15 cellular contexts compared by ENCODE assay signal in the genomic region with DNA sequence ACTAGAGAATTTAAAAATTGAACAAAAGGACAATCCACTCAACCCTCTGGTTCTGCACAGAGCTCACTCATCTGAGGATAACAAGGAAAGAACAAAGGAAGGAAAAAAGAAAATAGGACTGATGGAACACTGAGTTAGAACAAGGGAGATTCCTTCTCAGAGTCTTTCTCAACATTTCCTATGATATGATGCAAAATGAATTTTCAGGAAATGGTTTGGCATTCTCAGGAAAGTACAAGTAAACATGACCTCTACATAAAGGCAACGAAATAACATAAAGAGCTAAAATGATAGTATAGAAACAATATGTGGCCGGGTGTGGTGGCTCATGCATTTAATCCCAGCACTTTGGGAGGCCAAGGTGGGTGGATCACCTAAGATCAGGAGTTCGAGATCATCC.
DNase-seq lines count a peak whose midpoint lies in the region; ATAC-seq and TF ChIP-seq lines count a peak whose summit lies in the region.
"Had no signal": no experiment of that assay in that cellular context is flagged by ENCODE, and none has a peak within 500 bp of the region (broad histone marks: within the 10 kb centered on the region; RNA-seq: fewer than 3 reads in every experiment).

No MANE protein-coding gene starts in this region.

- 89% methylated on average over 2 of the region's 3 CpGs for WGBS in mesenchymal stem cell

- no peaks in the 10 kb centered on the region for H3K9me3 ChIP-seq in mesenchymal stem cell (ENCODE audit: control insufficient read depth, low read length)

- H4K20me1 ChIP-seq in GM23338 (replicated peaks; ENCODE audit: insufficient read depth) = no peaks in the 10 kb centered on the region

- H3K4me2 ChIP-seq in GM23338 (no peak overlapping the region), mesenchymal stem cell (ENCODE audit: low read length, poor library complexity, severe bottlenecking) (no peak overlapping the region)

- DNase-seq in GM23338 (ENCODE audit: low spot score) = no peak
- DNase-seq in amniotic epithelial cell (ENCODE audit: low read depth) = peak; percentile 84
- DNase-seq in dermis blood vessel endothelial cell = peak; percentile 64
- peak; percentile 36 for DNase-seq in mesenchymal stem cell
- DNase-seq in T-cell = no peak
- DNase-seq: C1 segment of cervical spinal cord, H7, NCI-H1105 treated with DMSO at 0.1 percent for 48 hours, NCI-H187, NCI-H226, NCI-H524 treated with DMSO at 0.1 percent for 48 hours, Right ventricle myocardium superior had no signal

- H2BK5ac ChIP-seq in mesenchymal stem cell (ENCODE audit: low read depth, low read length, poor library complexity, severe bottlenecking) = no peak overlapping the region

- no peak overlapping the region for H4K91ac ChIP-seq in mesenchymal stem cell (ENCODE audit: low read length)

- H3K27ac Mint-ChIP-seq in GM23338 (peak overlapping the region; percentile 15; the same call in 1 of the 2 replicates), T-cell (no peak overlapping the region)

- H3K79me2 ChIP-seq in GM23338 (replicated peaks; ENCODE audit: insufficient read depth) = no peaks in the 10 kb centered on the region; the same call in 1 of the 2 replicates

- H3K4me3 ChIP-seq in GM23338 (no peak overlapping the region), mesenchymal stem cell (ENCODE audit: insufficient read depth in 1 of 2, low read depth in 1 of 2, low read length in 2 of 2) (no peak overlapping the region)

- H2AFZ ChIP-seq in GM23338 (no peak overlapping the region), mesenchymal stem cell (ENCODE audit: low read depth, low read length) (no peak overlapping the region)

- H2AK5ac ChIP-seq in mesenchymal stem cell (ENCODE audit: low read length, severe bottlenecking) = no peak overlapping the region

- no peak overlapping the region for H3K4ac ChIP-seq in mesenchymal stem cell (ENCODE audit: low read depth in 1 of 2, low read length in 2 of 2)

- H3K36me3 Mint-ChIP-seq in GM23338 (ENCODE audit: low read depth) (peaks cover 54% of the 10 kb centered on the region), T-cell (peaks cover 67% of the 10 kb centered on the region)

- H3K23ac ChIP-seq in mesenchymal stem cell (ENCODE audit: low read length in 2 of 2) = no peak overlapping the region

- no peak overlapping the region for H3K14ac ChIP-seq in mesenchymal stem cell (ENCODE audit: low read length in 2 of 2)

- H3K9me2 ChIP-seq in GM23338 (ENCODE audit: insufficient read depth) = no peaks in the 10 kb centered on the region

- H3F3A ChIP-seq in GM23338 (replicated peaks; ENCODE audit: low read depth) = no peaks in the 10 kb centered on the region

- H3K9me3 Mint-ChIP-seq in GM23338 = no peaks in the 10 kb centered on the region; the same call in 2 of the 3 replicates
- H3K9me3 Mint-ChIP-seq in T-cell = no peaks in the 10 kb centered on the region

- ATAC-seq in GM23338 (no peak), T-cell (replicated peaks in 1 of 4) (no peak), GM19035 (IDR thresholded peaks at IDR 0.05; ENCODE audit: unreplicated experiment) (no peak), HG03521 (IDR thresholded peaks at IDR 0.05; ENCODE audit: unreplicated experiment) (no peak)

- H3K9ac ChIP-seq in mesenchymal stem cell (ENCODE audit: low read length) = no peak overlapping the region

- H3K79me1 ChIP-seq in mesenchymal stem cell (replicated peaks; ENCODE audit: low read length, poor library complexity, severe bottlenecking) = peaks cover 8% of the 10 kb centered on the region

- H2BK15ac ChIP-seq in mesenchymal stem cell (ENCODE audit: low read depth, poor library complexity, severe bottlenecking) = no peak overlapping the region

- no peak overlapping the region for H4K8ac ChIP-seq in mesenchymal stem cell (ENCODE audit: low read length)

- H3K27me3 ChIP-seq in GM23338 (ENCODE audit: insufficient read depth) (no peaks in the 10 kb centered on the region), mesenchymal stem cell (ENCODE audit: control insufficient read depth in 1 of 2, insufficient read depth in 1 of 2, low read length in 2 of 2) (no peaks in the 10 kb centered on the region)

- H3K4me3 Mint-ChIP-seq in GM23338 (no peak overlapping the region), T-cell (no peak overlapping the region)

- peaks cover 11% of the 10 kb centered on the region for H3K4me1 Mint-ChIP-seq in GM23338
- H3K4me1 Mint-ChIP-seq in T-cell = no peaks in the 10 kb centered on the region

- TF ChIP-seq CTCF in GM23338 (conservative IDR thresholded peaks at IDR 0.05; ENCODE audit: low read depth in 2 of 2) = no peak

- CTCF ChIA-PET in T-cell (lab: Charles Lee) = interaction anchor here in 1 of 2 donors (0.6 kb wide), 1 partner anchor 583 kb away, joined by 3 read pairs; no protein-coding TSS in a partner anchor

- H3K27ac ChIP-seq in GM23338 (ENCODE audit: low read depth) = peak overlapping the region; percentile 11; the same call in 1 of the 2 replicates
- no peak overlapping the region for H3K27ac ChIP-seq in mesenchymal stem cell (ENCODE audit: low read length, poor library complexity, severe bottlenecking)

- H3K18ac ChIP-seq in mesenchymal stem cell (ENCODE audit: low read depth in 1 of 2, low read length in 2 of 2) = no peak overlapping the region

- peaks cover 1% of the 10 kb centered on the region for H3K4me1 ChIP-seq in GM23338 (ENCODE audit: insufficient read depth)
- no peaks in the 10 kb centered on the region for H3K4me1 ChIP-seq in mesenchymal stem cell (ENCODE audit: control insufficient read depth, insufficient read depth, low read depth, low read length)

- H2BK12ac ChIP-seq in mesenchymal stem cell (ENCODE audit: low read length in 2 of 2) = no peak overlapping the region

- POLR2A ChIA-PET in T-cell (lab: Charles Lee) = no interaction called here

- H3K36me3 ChIP-seq in GM23338 (ENCODE audit: insufficient read depth) (peaks cover 16% of the 10 kb centered on the region; the same call in 1 of the 2 replicates), mesenchymal stem cell (ENCODE audit: control insufficient read depth in 1 of 2, insufficient read depth in 2 of 2, low read depth in 1 of 2, low read length in 2 of 2) (peaks cover 0 to 5% of the 10 kb centered on the region in 2 experiments)

- no peaks in the 10 kb centered on the region for H3K27me3 Mint-ChIP-seq in GM23338 (ENCODE audit: insufficient read depth, low read depth, poor library complexity)
- H3K27me3 Mint-ChIP-seq in T-cell = no peaks in the 10 kb centered on the region
- H3K27me3 Mint-ChIP-seq: IgD-negative memory B cell had no signal

- H2BK120ac ChIP-seq in mesenchymal stem cell (ENCODE audit: low read depth, low read length) = no peak overlapping the region

TF ChIP-seq in GM23338, 12 proteins besides CTCF, POLR2A, EP300 and RAD21 (continues in another document):
- TF ChIP-seq CREB1 (CRISPR knock-in tag; IDR thresholded peaks at IDR 0.05; ENCODE audit: low read depth) = no peak
- TF ChIP-seq ZNF114 (CRISPR knock-in tag; IDR thresholded peaks at IDR 0.05) = no peak
- TF ChIP-seq, protein P1, sequence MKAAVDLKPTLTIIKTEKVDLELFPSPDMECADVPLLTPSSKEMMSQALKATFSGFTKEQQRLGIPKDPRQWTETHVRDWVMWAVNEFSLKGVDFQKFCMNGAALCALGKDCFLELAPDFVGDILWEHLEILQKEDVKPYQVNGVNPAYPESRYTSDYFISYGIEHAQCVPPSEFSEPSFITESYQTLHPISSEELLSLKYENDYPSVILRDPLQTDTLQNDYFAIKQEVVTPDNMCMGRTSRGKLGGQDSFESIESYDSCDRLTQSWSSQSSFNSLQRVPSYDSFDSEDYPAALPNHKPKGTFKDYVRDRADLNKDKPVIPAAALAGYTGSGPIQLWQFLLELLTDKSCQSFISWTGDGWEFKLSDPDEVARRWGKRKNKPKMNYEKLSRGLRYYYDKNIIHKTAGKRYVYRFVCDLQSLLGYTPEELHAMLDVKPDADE (IDR thresholded peaks at IDR 0.05) = no peak
- TF ChIP-seq JUNB (IDR thresholded peaks at IDR 0.05; ENCODE audit: unreplicated experiment) = no peak

Comparison
In these comparisons a context has a peak if more than half of its experiments do, and no peak if none do; other contexts are left out.
1. DNase-seq: peak in amniotic epithelial cell (single experiment), dermis blood vessel endothelial cell (single experiment) and mesenchymal stem cell (single experiment); none in GM23338 (single experiment) and T-cell (0 of 34).